11 cellular contexts compared by ENCODE assay signal in the genomic region with DNA sequence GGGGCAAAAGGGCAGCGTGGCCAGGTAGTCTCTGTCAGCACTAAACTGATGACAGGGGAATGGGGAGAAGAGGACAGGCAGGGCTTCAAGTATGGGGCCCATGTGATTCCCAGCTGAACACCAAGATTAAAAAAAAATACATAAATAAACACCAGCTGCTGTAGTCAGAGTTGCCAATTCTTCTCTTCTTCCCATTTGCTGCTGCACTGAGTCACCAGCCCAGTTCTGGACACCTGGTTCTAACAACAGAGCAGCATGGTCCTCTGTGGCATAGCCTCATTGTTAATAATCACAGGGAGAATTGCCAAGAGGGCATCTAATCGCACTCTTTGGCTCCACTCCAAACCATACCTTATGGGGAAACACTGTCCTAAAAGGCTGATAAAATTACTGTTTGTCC. TPM values are rescaled to one million over a fixed set of nuclear protein-coding genes. Genes with fewer than 3 reads are reported as not detected.
DNase-seq lines count a peak whose midpoint lies in the region; FAIRE-seq and TF ChIP-seq lines count a peak whose summit lies in the region.
"Had no signal": no experiment of that assay in that cellular context is flagged by ENCODE, and none has a peak within 500 bp of the region (broad histone marks: within the 10 kb centered on the region; RNA-seq: fewer than 3 reads in every experiment).

No MANE protein-coding gene starts in this region.

- FAIRE-seq in endothelial cell of umbilical vein (lab: Jason Lieb, UNC), result peak; percentile 47
- FAIRE-seq: GM18507 had no signal

- H3K4me3 ChIP-seq in endothelial cell of umbilical vein (replicated peaks in 1 of 3; ENCODE audit: insufficient read depth in 1 of 3, low read depth in 1 of 3, low read length in 3 of 3), result no peak overlapping the region
- H3K4me3 ChIP-seq in skeletal muscle cell (ENCODE audit: low read depth, low read length), result no peak overlapping the region
- no peak overlapping the region for H3K4me3 ChIP-seq in colonic mucosa
- no peak overlapping the region for H3K4me3 ChIP-seq in esophagus squamous epithelium

- TF ChIP-seq CTCF in HFFc6 (IDR thresholded peaks at IDR 0.05), result no peak
- TF ChIP-seq CTCF in endothelial cell of umbilical vein (IDR thresholded peaks at IDR 0.05; ENCODE audit: extremely low read depth in 1 of 2, insufficient read depth in 1 of 2, low read depth in 1 of 2, low read length in 2 of 2), result no peak
- TF ChIP-seq CTCF in colonic mucosa (IDR thresholded peaks at IDR 0.05), result no peak
- TF ChIP-seq CTCF in esophagus squamous epithelium (IDR thresholded peaks at IDR 0.05), result no peak

- H2AFZ ChIP-seq in endothelial cell of umbilical vein (ENCODE audit: low read depth, low read length), result no peak overlapping the region

- intact Hi-C loops in endothelial cell of umbilical vein (cut with micrococcal nuclease) (no loop called here), colonic mucosa (cut with DNase I) (no loop called here), esophagus squamous epithelium (cut with DNase I) (no loop called here)

- H3K4me3 Mint-ChIP-seq in HFFc6, result no peak overlapping the region
- H3K4me3 Mint-ChIP-seq: central memory CD8-positive, alpha-beta T cell had no signal

- no peaks in the 10 kb centered on the region for H3K36me3 Mint-ChIP-seq in HFFc6 (ENCODE audit: low read depth)

- dilution Hi-C loops in endothelial cell of umbilical vein (cut with MboI; ENCODE audit: extremely low pct_ligation_motif_present, low sequenced_read_pairs), result no loop called here

- H3K9me3 ChIP-seq in endothelial cell of umbilical vein (replicated peaks; ENCODE audit: control insufficient read depth, insufficient read depth, low read length) (no peaks in the 10 kb centered on the region), colonic mucosa (no peaks in the 10 kb centered on the region), esophagus squamous epithelium (no peaks in the 10 kb centered on the region)

- 32 to 33% methylated on average over 2 of the region's 2 CpGs for WGBS in esophagus squamous epithelium, 2 donors

- DNase-seq in HFFc6 (peak; percentile 29), NCI-H446 (lab: John Stamatoyannopoulos, UW) (peak; percentile 64 to 90), endothelial cell of umbilical vein (ENCODE audit: low read depth, low spot score) (peak; percentile 68), skeletal muscle cell (ENCODE audit: low read depth) (peak; percentile 51), HK-2 (ENCODE audit: unreplicated experiment) (no peak), colonic mucosa (no peak), esophagus squamous epithelium (lab: John Stamatoyannopoulos, UW) (no peak)
- no peak for DNase-seq in stimulated activated CD4-positive, alpha-beta T cell treated with anti-CD3 and anti-CD28 coated beads, Interleukin-4, amount 100 ng/mL, for 4 hours
- DNase-seq: stimulated activated CD8-positive, alpha-beta memory T cell treated with anti-CD3 and anti-CD28 coated beads, Interleukin-4, amount 100 ng/mL, for 48 hours had no signal

- H3K4me1 ChIP-seq in endothelial cell of umbilical vein (ENCODE audit: control insufficient read depth, extremely low read depth, insufficient read depth, low read length), result peaks cover 3% of the 10 kb centered on the region
- no peaks in the 10 kb centered on the region for H3K4me1 ChIP-seq in colonic mucosa
- H3K4me1 ChIP-seq in esophagus squamous epithelium, result no peaks in the 10 kb centered on the region

- H3K27me3 ChIP-seq in endothelial cell of umbilical vein (ENCODE audit: control insufficient read depth in 2 of 2, insufficient read depth in 2 of 2, low read length in 2 of 2) (peaks cover 0 to 7% of the 10 kb centered on the region in 2 experiments), colonic mucosa (no peaks in the 10 kb centered on the region), esophagus squamous epithelium (no peaks in the 10 kb centered on the region)

- H3K27ac Mint-ChIP-seq in HFFc6, result no peak overlapping the region

- no peaks in the 10 kb centered on the region for H3K79me2 ChIP-seq in endothelial cell of umbilical vein (ENCODE audit: control insufficient read depth, insufficient read depth, low read length)

- BruUV-seq in endothelial cell of umbilical vein (replicated peaks; lab: Mats Ljungman, UMichigan), result no TSS peak

- H3K27ac ChIP-seq in endothelial cell of umbilical vein (ENCODE audit: insufficient read depth, low read depth, low read length) (no peak overlapping the region), colonic mucosa (no peak overlapping the region), esophagus squamous epithelium (no peak overlapping the region)

- no peaks in the 10 kb centered on the region for H3K9me1 ChIP-seq in endothelial cell of umbilical vein (replicated peaks; ENCODE audit: control insufficient read depth, extremely low read depth, insufficient read depth, low read length)

- H4K20me1 ChIP-seq in endothelial cell of umbilical vein (replicated peaks; ENCODE audit: control insufficient read depth, extremely low read depth, insufficient read depth, low read length), result no peaks in the 10 kb centered on the region

- CTCF ChIA-PET in endothelial cell of umbilical vein (lab: Charles Lee), result interaction anchor here (1.3 kb wide), 1 partner anchor 14 kb away, joined by 6 read pairs; no protein-coding TSS in a partner anchor

- POLR2A ChIA-PET in endothelial cell of umbilical vein (lab: Charles Lee), result interaction anchor here (0.6 kb wide), 1 partner anchor 1095 kb away, joined by 4 read pairs; no protein-coding TSS in a partner anchor

- peaks cover 43% of the 10 kb centered on the region for H3K4me1 Mint-ChIP-seq in HFFc6 (ENCODE audit: low read depth)
- H3K4me1 Mint-ChIP-seq: central memory CD8-positive, alpha-beta T cell had no signal

- no peaks in the 10 kb centered on the region for H3K9me3 Mint-ChIP-seq in HFFc6
- H3K9me3 Mint-ChIP-seq: central memory CD8-positive, alpha-beta T cell had no signal

- H3K36me3 ChIP-seq in endothelial cell of umbilical vein (ENCODE audit: control insufficient read depth in 2 of 2, extremely low read depth in 1 of 2, insufficient read depth in 2 of 2, low read length in 2 of 2) (no peaks in the 10 kb centered on the region), colonic mucosa (no peaks in the 10 kb centered on the region), esophagus squamous epithelium (no peaks in the 10 kb centered on the region)

- H3K9ac ChIP-seq in endothelial cell of umbilical vein (replicated peaks; ENCODE audit: extremely low read depth, insufficient read depth, low read length), result no peak overlapping the region
- no peak overlapping the region for H3K9ac ChIP-seq in colonic mucosa (ENCODE audit: low read depth in 2 of 2, low read length in 2 of 2)

- H3K27me3 Mint-ChIP-seq in HFFc6 (ENCODE audit: insufficient read depth), result peaks cover 2% of the 10 kb centered on the region; the same call in 1 of the 2 replicates

- TF ChIP-seq POLR2A in endothelial cell of umbilical vein (IDR thresholded peaks at IDR 0.05; ENCODE audit: low read depth, low read length) (no peak), esophagus squamous epithelium (IDR thresholded peaks at IDR 0.05) (no peak)

- H3K4me2 ChIP-seq in endothelial cell of umbilical vein (ENCODE audit: insufficient read depth, low read length), result no peak overlapping the region

TF ChIP-seq in endothelial cell of umbilical vein, 7 proteins besides CTCF, POLR2A, EP300 and RAD21:
- TF ChIP-seq GATA2 (IDR thresholded peaks at IDR 0.05; ENCODE audit: insufficient read depth, insufficient read length, low read depth, low read length), result no peak
- TF ChIP-seq JUN (IDR thresholded peaks at IDR 0.05; ENCODE audit: borderline replicate concordance, insufficient read depth, insufficient read length, low read depth), result peak; percentile 4
- TF ChIP-seq FOS (IDR thresholded peaks at IDR 0.05; ENCODE audit: borderline replicate concordance, insufficient read depth, low read length), result no peak
- no peak for TF ChIP-seq MYC (IDR thresholded peaks at IDR 0.05; ENCODE audit: low read depth, low read length)
- TF ChIP-seq, protein P1, sequence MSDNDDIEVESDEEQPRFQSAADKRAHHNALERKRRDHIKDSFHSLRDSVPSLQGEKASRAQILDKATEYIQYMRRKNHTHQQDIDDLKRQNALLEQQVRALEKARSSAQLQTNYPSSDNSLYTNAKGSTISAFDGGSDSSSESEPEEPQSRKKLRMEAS (IDR thresholded peaks at IDR 0.05; ENCODE audit: insufficient read depth, insufficient read length), result no peak

RNA-seq across cellular contexts. Expression of a gene that starts 15.1 kb away (rescaled TPM):
- total RNA-seq in HFFc6 (2021; fragmentation: NEBNext Ultra II Directional; extraction: Animal tissue kit (Norgen Biotek cat#: 25700)), result 10 to 100 TPM in 2 of 6 experiments, 1 to 10 TPM in 4; 7.0 to 20.9 (median 8.4) TPM
- total RNA-seq in endothelial cell of umbilical vein (4.9 and 7.2 TPM in 2 replicates), colonic mucosa (1 to 10 TPM; 7.4 to 8.1 TPM), esophagus squamous epithelium (1 to 10 TPM in 1 of 4 donors, under 1 TPM in 2, not detected in 1; 0.09 to 7.6 (median 0.76) TPM)
- 1.0 and 1.1 TPM in 2 replicates for polyA plus RNA-seq in endothelial cell of umbilical vein
- 0.67 and 0.97 TPM in 2 replicates for polyA plus RNA-seq in endothelial cell of umbilical vein (2011; cell fraction: cytosol; rRNA removed)
- polyA plus RNA-seq in endothelial cell of umbilical vein (2011; cell fraction: nucleus; rRNA removed), result 1.1 and 1.3 TPM in 2 replicates
- 0.18 and 0.55 TPM in 2 replicates for polyA plus RNA-seq in endothelial cell of umbilical vein (2012)
- polyA minus RNA-seq in endothelial cell of umbilical vein, result 3.0 and 4.1 TPM in 2 replicates
- 7.9 TPM for polyA minus RNA-seq in endothelial cell of umbilical vein (2011; cell fraction: cytosol; rRNA and poly(A)+ RNA removed)
- polyA minus RNA-seq in endothelial cell of umbilical vein (2011; cell fraction: nucleus; rRNA and poly(A)+ RNA removed), result 2.3 and 6.0 TPM in 2 replicates

Comparison
In these comparisons a context has a peak if more than half of its experiments do, and no peak if none do; other contexts are left out.
1. DNase-seq: peak in HFFc6 (single experiment), NCI-H446 (2 of 2), endothelial cell of umbilical vein (single experiment) and skeletal muscle cell (single experiment); none in HK-2 (single experiment), colonic mucosa (single experiment), esophagus squamous epithelium (single experiment) and stimulated activated CD4-positive, alpha-beta T cell treated with anti-CD3 and anti-CD28 coated beads, Interleukin-4, amount 100 ng/mL, for 4 hours (0 of 2).